In genomic region chr19:13299838-13300237, GRCh38 we compare ENCODE assay signal across 15 cellular contexts.
DNase-seq lines count a peak whose midpoint lies in the region; ATAC-seq lines count a peak whose summit lies in the region.
"Had no signal": no experiment of that assay in that cellular context is flagged by ENCODE, and none has a peak within 500 bp of the region (broad histone marks: within the 10 kb centered on the region; RNA-seq: fewer than 3 reads in every experiment).

No MANE protein-coding gene starts in this region.

- H3K27ac ChIP-seq in angular gyrus (ENCODE audit: low read depth, low read length), result peak overlapping the region; percentile 31
- H3K27ac ChIP-seq: C4-2B had no signal

- ATAC-seq in GM21619 (IDR thresholded peaks at IDR 0.05; ENCODE audit: unreplicated experiment), result no peak
- ATAC-seq: GM12878, Panc1 had no signal

- DNase-seq in NCI-H82 (lab: John Stamatoyannopoulos, UW) (peak; percentile 42), NCI-H82 treated with DMSO at 0.1 percent for 48 hours (lab: John Stamatoyannopoulos, UW; ENCODE audit: unreplicated experiment) (no peak), NCI-H146 (lab: John Stamatoyannopoulos, UW) (peak; percentile 74), head of caudate nucleus (peak in 27 of 42 donors; percentile 22 to 77 (median 43)), NCI-H748 treated with DMSO at 0.1 percent for 48 hours (lab: John Stamatoyannopoulos, UW) (no peak)
- no peak for DNase-seq in stimulated activated CD4-positive, alpha-beta T cell treated with anti-CD3 and anti-CD28 coated beads, Interleukin-4, amount 100 ng/mL, for 4 hours
- DNase-seq: COR-L47, H9, NCI-H226, Right ventricle myocardium superior had no signal

- intact Hi-C loops in head of caudate nucleus (cut with DNase I), result no loop called here

Comparison
In these comparisons a context has a peak if more than half of its experiments do, and no peak if none do; other contexts are left out.
1. DNase-seq: peak in NCI-H82 (single experiment), NCI-H146 (single experiment) and head of caudate nucleus (27 of 42); none in NCI-H82 treated with DMSO at 0.1 percent for 48 hours (single experiment), NCI-H748 treated with DMSO at 0.1 percent for 48 hours (single experiment) and stimulated activated CD4-positive, alpha-beta T cell treated with anti-CD3 and anti-CD28 coated beads, Interleukin-4, amount 100 ng/mL, for 4 hours (0 of 2).